In the genomic region with DNA sequence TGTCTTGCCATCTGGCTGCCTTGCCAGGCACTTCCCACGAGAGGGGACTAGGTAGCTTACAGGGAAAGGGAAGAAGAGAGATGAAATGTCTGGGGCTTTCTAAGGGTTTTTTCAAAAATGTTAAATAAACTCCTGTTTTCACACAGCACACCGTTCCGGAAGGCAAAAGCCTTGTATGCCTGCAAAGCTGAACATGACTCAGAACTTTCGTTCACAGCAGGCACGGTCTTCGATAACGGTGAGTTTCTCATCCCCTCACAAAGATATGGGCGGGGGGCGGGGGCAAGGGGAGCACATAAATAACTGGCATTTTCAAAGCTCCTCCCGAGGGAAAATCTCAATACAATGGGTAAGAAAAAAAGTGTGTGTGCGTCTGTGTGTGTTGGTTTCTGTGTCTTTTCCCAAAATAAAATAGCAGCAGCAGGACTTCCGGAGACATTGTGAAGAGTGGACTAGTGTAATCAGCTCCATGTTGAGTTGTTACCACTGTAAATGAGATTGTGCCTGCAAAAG, we compare ENCODE assay signal across 9 cellular contexts.
DNase-seq lines count a peak whose midpoint lies in the region; ATAC-seq and TF ChIP-seq lines count a peak whose summit lies in the region.
"Had no signal": no experiment of that assay in that cellular context is flagged by ENCODE, and none has a peak within 500 bp of the region (broad histone marks: within the 10 kb centered on the region; RNA-seq: fewer than 3 reads in every experiment).

No MANE protein-coding gene starts in this region.

- no peaks in the 10 kb centered on the region for H3K9me3 Mint-ChIP-seq in effector memory CD8-positive, alpha-beta T cell
- no peaks in the 10 kb centered on the region for H3K9me3 Mint-ChIP-seq in CD4-positive, alpha-beta T cell

- POLR2A ChIA-PET in CD4-positive, alpha-beta T cell (lab: Charles Lee) = no interaction called here

- no peak overlapping the region for H3K4me3 Mint-ChIP-seq in effector memory CD8-positive, alpha-beta T cell
- no peak overlapping the region for H3K4me3 Mint-ChIP-seq in CD4-positive, alpha-beta T cell

- TF ChIP-seq POLR2A in GM15510 (IDR thresholded peaks at IDR 0.05; ENCODE audit: borderline replicate concordance, extremely low read depth, insufficient read length) = peak; percentile 8

- H3K9me3 ChIP-seq in CD4-positive, alpha-beta T cell (ENCODE audit: control insufficient read depth, low read length) = no peaks in the 10 kb centered on the region

- no peaks in the 10 kb centered on the region for H3K27me3 ChIP-seq in CD4-positive, alpha-beta T cell (ENCODE audit: control insufficient read depth, insufficient read depth, low read length)

- H3K36me3 Mint-ChIP-seq in effector memory CD8-positive, alpha-beta T cell (ENCODE audit: insufficient read depth) = peaks cover 16% of the 10 kb centered on the region
- H3K36me3 Mint-ChIP-seq in CD4-positive, alpha-beta T cell (ENCODE audit: low read depth) = peaks cover 24% of the 10 kb centered on the region

- ATAC-seq in GM19467 (IDR thresholded peaks at IDR 0.05; ENCODE audit: unreplicated experiment) (peak; percentile 41), HG03378 (IDR thresholded peaks at IDR 0.05; ENCODE audit: unreplicated experiment) (peak; percentile 60), GM19328 (IDR thresholded peaks at IDR 0.05; ENCODE audit: unreplicated experiment) (no peak)
- no peak for ATAC-seq in effector memory CD8-positive, alpha-beta T cell (replicated peaks)
- ATAC-seq in CD4-positive, alpha-beta T cell (ENCODE audit: poor library complexity) = no peak

- peaks cover 23 to 46% of the 10 kb centered on the region in 2 donors for H3K4me1 Mint-ChIP-seq in effector memory CD8-positive, alpha-beta T cell (ENCODE audit: low read depth in 2 of 2)
- H3K4me1 Mint-ChIP-seq in CD4-positive, alpha-beta T cell (ENCODE audit: low read depth) = no peaks in the 10 kb centered on the region

- DNase-seq in effector memory CD8-positive, alpha-beta T cell = no peak
- no peak for DNase-seq in stimulated activated CD4-positive, alpha-beta T cell treated with anti-CD3 and anti-CD28 coated beads, Interleukin-4, amount 100 ng/mL, for 4 hours
- no peak for DNase-seq in CD4-positive, alpha-beta T cell
- DNase-seq in HUDEP-2 (lab: John Stamatoyannopoulos, UW; ENCODE audit: unreplicated experiment in 76 of 76) = no peak

- H3K27ac ChIP-seq in CD4-positive, alpha-beta T cell (ENCODE audit: low read depth, low read length) = no peak overlapping the region
- H3K27ac ChIP-seq: VCaP had no signal

- TF ChIP-seq CTCF in CD4-positive, alpha-beta T cell (IDR thresholded peaks at IDR 0.05) = no peak

- peak overlapping the region; percentile 75 to 89 for H3K27ac Mint-ChIP-seq in effector memory CD8-positive, alpha-beta T cell
- H3K27ac Mint-ChIP-seq in CD4-positive, alpha-beta T cell = no peak overlapping the region

- H3K27me3 Mint-ChIP-seq in effector memory CD8-positive, alpha-beta T cell = no peaks in the 10 kb centered on the region
- H3K27me3 Mint-ChIP-seq in CD4-positive, alpha-beta T cell = no peaks in the 10 kb centered on the region

- CTCF ChIA-PET in CD4-positive, alpha-beta T cell (lab: Charles Lee) = interaction anchor here (1.0 to 2.1 kb wide), 2 partner anchors 8 to 191 kb away, joined by 3 to 4 read pairs; no protein-coding TSS in a partner anchor

- intact Hi-C loops in CD4-positive, alpha-beta T cell (cut with DNase I, micrococcal nuclease) = no loop called here

Comparison
In these comparisons a context has a peak if more than half of its experiments do, and no peak if none do; other contexts are left out.
1. ATAC-seq: peak in GM19467 (single experiment) and HG03378 (single experiment); none in effector memory CD8-positive, alpha-beta T cell (single experiment), CD4-positive, alpha-beta T cell (single experiment) and GM19328 (single experiment).